In genomic region chrX:5936438-5936837, GRCh38 we compare ENCODE assay signal across 32 cellular contexts.
A peak's percentile ranks its signal among the peaks of the same experiment; 100 is the strongest.
DNase-seq lines count a peak whose midpoint lies in the region; ATAC-seq and TF ChIP-seq lines count a peak whose summit lies in the region.
"Had no signal": no experiment of that assay in that cellular context is flagged by ENCODE, and none has a peak within 500 bp of the region (broad histone marks: within the 10 kb centered on the region; RNA-seq: fewer than 3 reads in every experiment).

No MANE protein-coding gene starts in this region.

- H3K27me3 ChIP-seq in BJ (ENCODE audit: control insufficient read depth, insufficient read depth, low read length): no peaks in the 10 kb centered on the region
- H3K27me3 ChIP-seq in right atrium auricular region: no peaks in the 10 kb centered on the region
- H3K27me3 ChIP-seq: BLaER1, esophagus muscularis mucosa, neutrophil, stomach, tibial nerve had no signal

- H3K36me3 ChIP-seq in BJ (ENCODE audit: control insufficient read depth, insufficient read depth, low read length) (no peaks in the 10 kb centered on the region), right atrium auricular region (no peaks in the 10 kb centered on the region)
- H3K36me3 ChIP-seq: BLaER1, esophagus muscularis mucosa, lower lobe of right lung, neutrophil, prostate gland, stomach, tibial nerve had no signal

- H3K36me3 Mint-ChIP-seq in endothelial cell (ENCODE audit: low read depth, unreplicated experiment): no peaks in the 10 kb centered on the region
- H3K36me3 Mint-ChIP-seq: activated CD4-positive, alpha-beta memory T cell treated with anti-CD3 and anti-CD28 coated beads for 36 hours; activated naive CD4-positive, alpha-beta T cell treated with anti-CD3 and anti-CD28 coated beads, Interleukin-2, amount 10 ng/mL, durations not matched to agents 7 days and 5 days had no signal

- intact Hi-C loops in sciatic nerve (cut with DNase I): no loop called here

- H3K9me3 ChIP-seq in right atrium auricular region: no peaks in the 10 kb centered on the region
- H3K9me3 ChIP-seq: BLaER1, esophagus muscularis mucosa, lower lobe of right lung, neutrophil, prostate gland, stomach, tibial nerve had no signal

- TF ChIP-seq CTCF in BJ (IDR thresholded peaks at IDR 0.05; ENCODE audit: insufficient read depth, low read depth, low read length): no peak
- TF ChIP-seq CTCF in cardiac fibroblast (IDR thresholded peaks at IDR 0.05; ENCODE audit: low read depth, low read length): no peak
- no peak for TF ChIP-seq CTCF in right atrium auricular region (IDR thresholded peaks at IDR 0.05)
- TF ChIP-seq CTCF in endothelial cell (IDR thresholded peaks at IDR 0.05; ENCODE audit: unreplicated experiment): no peak

- ATAC-seq in sciatic nerve (peak; percentile 81), GM18867 (IDR thresholded peaks at IDR 0.05; ENCODE audit: unreplicated experiment) (no peak), GM19351 (IDR thresholded peaks at IDR 0.05; ENCODE audit: unreplicated experiment) (no peak)
- ATAC-seq: activated CD4-positive, CD25-positive, alpha-beta regulatory T cell treated with anti-CD3 and anti-CD28 coated beads, Interleukin-2, amount 50 U/mL, for 24 hours; lower lobe of right lung; SK-N-SH treated with all-trans-retinoic acid at 6 μM for 48 hours; T-helper 17 cell had no signal

- POLR2A ChIA-PET in BJ (lab: Charles Lee): no interaction called here

- H3K9me3 Mint-ChIP-seq in endothelial cell (ENCODE audit: unreplicated experiment): no peaks in the 10 kb centered on the region
- H3K9me3 Mint-ChIP-seq: activated naive CD4-positive, alpha-beta T cell treated with anti-CD3 and anti-CD28 coated beads, Interleukin-2, amount 10 ng/mL, durations not matched to agents 7 days and 5 days; activated T-helper 1 cell treated with anti-CD3 and anti-CD28 coated beads, Interleukin-12 subunit alpha, Interleukin-12 subunit beta, Interleukin-2, Interleukin-4 antibody, amounts not matched to agents 30 ng/mL and 10 ng/mL and 1 ng/mL, durations not matched to agents 14 hours and 24 hours and 36 hours had no signal

- H3K4me1 Mint-ChIP-seq in endothelial cell (ENCODE audit: unreplicated experiment): no peaks in the 10 kb centered on the region
- H3K4me1 Mint-ChIP-seq: activated naive CD4-positive, alpha-beta T cell treated with anti-CD3 and anti-CD28 coated beads, Interleukin-2, amount 10 ng/mL, durations not matched to agents 7 days and 5 days; T-helper 17 cell had no signal

- CTCF ChIA-PET in BJ (lab: Yijun Ruan, JAX): no interaction called here

- no peak overlapping the region for H3K27ac Mint-ChIP-seq in endothelial cell (ENCODE audit: unreplicated experiment)
- H3K27ac Mint-ChIP-seq: activated CD4-positive, alpha-beta memory T cell treated with anti-CD3 and anti-CD28 coated beads for 36 hours; activated naive CD4-positive, alpha-beta T cell treated with anti-CD3 and anti-CD28 coated beads, Interleukin-2, amount 10 ng/mL, durations not matched to agents 7 days and 5 days; activated T-helper 1 cell treated with anti-CD3 and anti-CD28 coated beads, Interleukin-12 subunit alpha, Interleukin-12 subunit beta, Interleukin-2, Interleukin-4 antibody, amounts not matched to agents 30 ng/mL and 10 ng/mL and 1 ng/mL, durations not matched to agents 14 hours and 24 hours and 36 hours; T-helper 17 cell had no signal

- H3K4me3 Mint-ChIP-seq in endothelial cell (ENCODE audit: unreplicated experiment): no peak overlapping the region
- H3K4me3 Mint-ChIP-seq: activated CD4-positive, alpha-beta memory T cell treated with anti-CD3 and anti-CD28 coated beads for 36 hours; activated naive CD4-positive, alpha-beta T cell treated with anti-CD3 and anti-CD28 coated beads, Interleukin-2, amount 10 ng/mL, durations not matched to agents 7 days and 5 days; activated T-helper 1 cell treated with anti-CD3 and anti-CD28 coated beads, Interleukin-12 subunit alpha, Interleukin-12 subunit beta, Interleukin-2, Interleukin-4 antibody, amounts not matched to agents 30 ng/mL and 10 ng/mL and 1 ng/mL, durations not matched to agents 14 hours and 24 hours and 36 hours; T-helper 17 cell had no signal

- H3K27me3 Mint-ChIP-seq in endothelial cell (ENCODE audit: unreplicated experiment): no peaks in the 10 kb centered on the region
- H3K27me3 Mint-ChIP-seq: activated CD4-positive, alpha-beta memory T cell treated with anti-CD3 and anti-CD28 coated beads for 36 hours; activated naive CD4-positive, alpha-beta T cell treated with anti-CD3 and anti-CD28 coated beads, Interleukin-2, amount 10 ng/mL, durations not matched to agents 7 days and 5 days; T-helper 17 cell had no signal

- no peak overlapping the region for H3K4me3 ChIP-seq in BJ (ENCODE audit: low read depth, low read length)
- H3K4me3 ChIP-seq in cardiac fibroblast (replicated peaks in 1 of 2; ENCODE audit: low read depth in 2 of 2, low read length in 2 of 2): no peak overlapping the region
- H3K4me3 ChIP-seq in right atrium auricular region: no peak overlapping the region
- H3K4me3 ChIP-seq: BLaER1, esophagus muscularis mucosa, lower lobe of right lung, prostate gland, skin epidermis, stomach, tibial nerve had no signal

- peak overlapping the region; percentile 26 to 48 for H3K27ac ChIP-seq in right atrium auricular region
- H3K27ac ChIP-seq: BLaER1, esophagus muscularis mucosa, lower lobe of right lung, neutrophil, prostate gland, RWPE1, stomach had no signal

- DNase-seq in BJ (ENCODE audit: low read depth) (peak; percentile 0), cardiac fibroblast (ENCODE audit: low read depth in 2 of 2) (peak; percentile 0 to 71), right atrium auricular region (ENCODE audit: low spot score) (no peak), sciatic nerve (ENCODE audit: low spot score) (no peak), endothelial cell (ENCODE audit: low spot score) (no peak), NCI-H2029 (lab: John Stamatoyannopoulos, UW) (no peak)
- DNase-seq: activated CD4-positive, alpha-beta memory T cell treated with anti-CD3 and anti-CD28 coated beads for 36 hours; activated CD8-positive, alpha-beta memory T cell treated with anti-CD3 and anti-CD28 coated beads, Interleukin-2, amount 50 U/mL, for 4 hours; activated naive CD4-positive, alpha-beta T cell treated with anti-CD3 and anti-CD28 coated beads, Interleukin-2, amount 10 ng/mL, durations not matched to agents 7 days and 5 days; amygdala; central memory CD4-positive, alpha-beta T cell; COR-L47; DND-41; HCEC 1CT; lower lobe of right lung; NCI-H1105 treated with DMSO at 0.1 percent for 48 hours; NCI-H2081 treated with DMSO at 0.1 percent for 48 hours; NCI-H446 treated with DMSO at 0.1 percent for 48 hours; stomach; T-helper 17 cell had no signal

- no peaks in the 10 kb centered on the region for H3K4me1 ChIP-seq in right atrium auricular region
- H3K4me1 ChIP-seq: esophagus muscularis mucosa, lower lobe of right lung, prostate gland, stomach, tibial nerve had no signal

Comparison
In these comparisons a context has a peak if more than half of its experiments do, and no peak if none do; other contexts are left out.
1. DNase-seq: peak in BJ (single experiment) and cardiac fibroblast (2 of 2); none in right atrium auricular region (single experiment), sciatic nerve (single experiment), endothelial cell (single experiment) and NCI-H2029 (single experiment).